In genomic region chr19:3047307-3048189, GRCh38 we compare ENCODE assay signal across 8 cellular contexts. TPM values are rescaled to one million over a fixed set of nuclear protein-coding genes. Genes with fewer than 3 reads are reported as not detected.
DNase-seq lines count a peak whose midpoint lies in the region; ATAC-seq, FAIRE-seq and TF ChIP-seq lines count a peak whose summit lies in the region.

No MANE protein-coding gene starts in this region.

- no peaks in the 10 kb centered on the region for H3K9me3 ChIP-seq in lower lobe of right lung

- H3K27me3 ChIP-seq in lower lobe of right lung (ENCODE audit: low read depth), result no peaks in the 10 kb centered on the region

- peak overlapping the region; percentile 47 for H3K4me3 ChIP-seq in lower lobe of right lung

- FAIRE-seq in GM19239 (lab: Jason Lieb, UNC), result peak; percentile 39

- ATAC-seq in lower lobe of right lung (peak; percentile 77 to 78), HG02973 (IDR thresholded peaks at IDR 0.05; ENCODE audit: unreplicated experiment) (no peak), GM19023 (IDR thresholded peaks at IDR 0.05; ENCODE audit: unreplicated experiment) (no peak)

- peak overlapping the region; percentile 62 for H3K27ac ChIP-seq in lower lobe of right lung

- no peak for TF ChIP-seq CTCF in lower lobe of right lung (IDR thresholded peaks at IDR 0.05)

- DNase-seq in GM19239 (ENCODE audit: insufficient read length, low spot score), result peak; percentile 48
- peak; percentile 87 for DNase-seq in NCI-H2171 (lab: John Stamatoyannopoulos, UW)
- DNase-seq in activated CD4-positive, alpha-beta T cell treated with anti-CD3 and anti-CD28 coated beads for 1 hour, result peak; percentile 52
- peak; percentile 21 to 72 for DNase-seq in dermis microvascular lymphatic vessel endothelial cell (ENCODE audit: low read depth in 2 of 2)
- peak; percentile 84 for DNase-seq in lower lobe of right lung
- DNase-seq in stimulated activated CD8-positive, alpha-beta memory T cell treated with anti-CD3 and anti-CD28 coated beads, Interleukin-4, amount 100 ng/mL, for 24 hours (ENCODE audit: low read depth), result peak; percentile 42

- peaks cover 12% of the 10 kb centered on the region for H3K4me1 ChIP-seq in lower lobe of right lung

- H3K36me3 ChIP-seq in lower lobe of right lung, result peaks cover 3% of the 10 kb centered on the region

- intact Hi-C loops in lower lobe of right lung (cut with DNase I), result no loop called here

RNA-seq across cellular contexts. Expression of gene TLE5, which starts 14.7 kb away (rescaled TPM):
- total RNA-seq in dermis microvascular lymphatic vessel endothelial cell (88.1 and 130 TPM in 2 replicates), lower lobe of right lung (413 TPM)

RNA-seq across cellular contexts. Expression of gene TLE2, which starts 18.5 kb away (rescaled TPM):
- total RNA-seq in dermis microvascular lymphatic vessel endothelial cell (2.7 and 24.9 TPM in 2 replicates), lower lobe of right lung (42.7 TPM)

RNA-seq across cellular contexts. Expression of gene GNA11, which starts 46.6 kb away (rescaled TPM):
- total RNA-seq in dermis microvascular lymphatic vessel endothelial cell (50.3 and 71.7 TPM in 2 replicates), lower lobe of right lung (60.6 TPM)

Comparison
In these comparisons a context has a peak if more than half of its experiments do, and no peak if none do; other contexts are left out.
1. ATAC-seq: peak in lower lobe of right lung (2 of 2); none in HG02973 (single experiment) and GM19023 (single experiment).
2. Peak in every context shown above with its lines, with median percentiles within 50 percentile points of each other: DNase-seq.